Comparison of ENCODE assay signal across 2 cellular contexts in genomic region chr15:98519767-98520166, GRCh38.
A peak's percentile ranks its signal among the peaks of the same experiment; 100 is the strongest.
TF ChIP-seq lines count a peak whose summit lies in the region.

No MANE protein-coding gene starts in this region.

TF ChIP-seq in HepG2, 621 proteins besides CTCF, POLR2A, EP300 and RAD21:
- TF ChIP-seq NFIC (IDR thresholded peaks at IDR 0.05; ENCODE audit: low read length) (no peak), FOXO4 (CRISPR knock-in tag; conservative IDR thresholded peaks at IDR 0.05) (no peak), ZFP36 (IDR thresholded peaks at IDR 0.05; ENCODE audit: borderline replicate concordance, low read depth, low read length, partially characterized antibody) (peak; percentile 36), ZNF768 (CRISPR knock-in tag; IDR thresholded peaks at IDR 0.05) (peak; percentile 92; the same call in 1 of the 2 replicates), CHD4 (IDR thresholded peaks at IDR 0.05; ENCODE audit: borderline replicate concordance, low read length) (0 out of 2 replicates have a peak, but pooled peaks have one; percentile 26), ZNF235 (CRISPR knock-in tag; IDR thresholded peaks at IDR 0.05; ENCODE audit: borderline replicate concordance) (no peak), NCOA2 (CRISPR knock-in tag; IDR thresholded peaks at IDR 0.05) (no peak), SP140L (CRISPR knock-in tag; IDR thresholded peaks at IDR 0.05; ENCODE audit: borderline replicate concordance) (no peak), TARDBP (CRISPR knock-in tag; IDR thresholded peaks at IDR 0.05) (no peak), ZMYM3 (CRISPR knock-in tag; IDR thresholded peaks at IDR 0.05) (peak; percentile 87)
- TF ChIP-seq, protein P1, sequence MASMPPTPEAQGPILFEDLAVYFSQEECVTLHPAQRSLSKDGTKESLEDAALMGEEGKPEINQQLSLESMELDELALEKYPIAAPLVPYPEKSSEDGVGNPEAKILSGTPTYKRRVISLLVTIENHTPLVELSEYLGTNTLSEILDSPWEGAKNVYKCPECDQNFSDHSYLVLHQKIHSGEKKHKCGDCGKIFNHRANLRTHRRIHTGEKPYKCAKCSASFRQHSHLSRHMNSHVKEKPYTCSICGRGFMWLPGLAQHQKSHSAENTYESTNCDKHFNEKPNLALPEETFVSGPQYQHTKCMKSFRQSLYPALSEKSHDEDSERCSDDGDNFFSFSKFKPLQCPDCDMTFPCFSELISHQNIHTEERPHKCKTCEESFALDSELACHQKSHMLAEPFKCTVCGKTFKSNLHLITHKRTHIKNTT (CRISPR knock-in tag; IDR thresholded peaks at IDR 0.05), result no peak

TF ChIP-seq in K562, 482 proteins besides CTCF, POLR2A, EP300 and RAD21:
- TF ChIP-seq ETV5 (CRISPR knock-in tag; IDR thresholded peaks at IDR 0.05; ENCODE audit: low read depth) (no peak), ZFP36 (IDR thresholded peaks at IDR 0.05; ENCODE audit: low read depth, low read length, partially characterized antibody) (peak; percentile 86), KDM1A (IDR thresholded peaks at IDR 0.05) (peak; percentile 25 to 49; a peak in 2 of 4 replicates), BCOR (IDR thresholded peaks at IDR 0.05) (peak; percentile 88), TCF7 (IDR thresholded peaks at IDR 0.05; ENCODE audit: borderline replicate concordance) (no peak), ADNP (tag; IDR thresholded peaks at IDR 0.05) (peak; percentile 46; the same call in 1 of the 2 replicates), RBM25 (IDR thresholded peaks at IDR 0.05; ENCODE audit: low read depth, low read length, severe bottlenecking) (peak; percentile 95)
